In the genomic region with DNA sequence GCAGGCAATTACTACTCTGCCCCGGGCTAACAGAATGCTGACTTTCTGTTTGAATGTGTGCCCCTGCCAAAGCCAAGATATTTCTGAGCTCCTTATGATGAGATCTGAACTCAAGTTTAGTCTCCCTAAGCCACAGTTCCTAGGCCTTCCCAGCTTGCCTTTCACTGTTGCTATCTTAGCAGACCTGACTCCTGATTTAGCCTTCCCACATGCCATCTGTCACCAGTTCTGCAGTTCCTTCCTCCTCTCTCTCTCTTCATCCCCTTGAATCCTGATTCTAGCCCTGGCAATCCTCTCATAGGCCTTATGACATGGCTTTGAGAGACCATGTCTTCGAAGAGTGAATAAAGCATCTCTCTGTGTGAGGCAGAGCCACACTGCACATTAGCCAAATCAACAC, we compare ENCODE assay signal across 26 cellular contexts.
"Had no signal": no experiment of that assay in that cellular context is flagged by ENCODE, and none has a peak within 500 bp of the region (broad histone marks: within the 10 kb centered on the region; RNA-seq: fewer than 3 reads in every experiment).

No MANE protein-coding gene starts in this region.

- H3K27me3 ChIP-seq: body of pancreas, foreskin keratinocyte, heart left ventricle, thyroid gland, upper lobe of right lung had no signal

- H3K4me1 ChIP-seq: body of pancreas, foreskin keratinocyte, lower lobe of right lung, thyroid gland, upper lobe of right lung had no signal

- ATAC-seq: body of pancreas; foreskin keratinocyte; left lobe of liver; lower lobe of right lung; natural killer cell treated with Interleukin-12 subunit alpha and Interleukin-12 subunit beta and Interleukin-15 and Interleukin-18, amount 100 ng/mL, for 72 hours; sciatic nerve; stimulated activated memory B cell treated with anti-CD40 and anti-IgM and Interleukin-4, amounts not matched to agents 10 μg/mL and 1 μg/mL and 100 μg/mL, for 72 hours; stimulated activated naive CD8-positive, alpha-beta T cell treated with anti-CD3 and anti-CD28 coated beads, Interleukin-15, amount 100 ng/mL, for 72 hours; upper lobe of right lung had no signal

- H3K27ac ChIP-seq: body of pancreas, esophagus muscularis mucosa, foreskin keratinocyte, heart left ventricle, lower lobe of right lung, thyroid gland, upper lobe of right lung had no signal

- H3K36me3 ChIP-seq: esophagus muscularis mucosa, heart left ventricle, lower lobe of right lung, thyroid gland, upper lobe of right lung had no signal

- DNase-seq: activated CD4-positive, alpha-beta T cell treated with anti-CD3 and anti-CD28 coated beads for 4 hours; activated CD4-positive, alpha-beta T cell treated with anti-CD3 and anti-CD28 coated beads, Interleukin-2, amount 50 U/mL, for 4 hours; activated CD4-positive, CD25-positive, alpha-beta regulatory T cell; activated effector memory CD4-positive, alpha-beta T cell treated with Interleukin-2 at 50 U/mL for 16 hours; activated naive CD4-positive, alpha-beta T cell treated with Interleukin-2 at 50 U/mL for 16 hours; aorta; body of pancreas; dermis blood vessel endothelial cell; effector CD4-positive, alpha-beta T cell; foreskin keratinocyte; heart left ventricle; kidney glomerular epithelial cell; lower lobe of right lung; mesenchymal stem cell; retina; small intestine; stimulated activated CD4-positive, alpha-beta T cell treated with anti-CD3 and anti-CD28 coated beads, Interleukin-4, amount 100 ng/mL, for 4 hours; stimulated activated CD8-positive, alpha-beta memory T cell treated with anti-CD3 and anti-CD28 coated beads, Interleukin-4, amount 100 ng/mL, for 48 hours; stimulated activated naive CD8-positive, alpha-beta T cell treated with anti-CD3 and anti-CD28 coated beads, Interleukin-15, amount 100 ng/mL, for 72 hours; thyroid gland; upper lobe of right lung had no signal

- H3K4me3 ChIP-seq: body of pancreas, esophagus muscularis mucosa, heart left ventricle, lower lobe of right lung, thyroid gland, upper lobe of right lung had no signal

- H3K9me3 ChIP-seq: body of pancreas, esophagus muscularis mucosa, heart left ventricle, lower lobe of right lung, thyroid gland, upper lobe of right lung had no signal
